1 cellular context compared by ENCODE assay signal in genomic region chr19:8373867-8374813, GRCh38.
TF ChIP-seq lines count a peak whose summit lies in the region.

No MANE protein-coding gene starts in this region.

TF ChIP-seq in GM23338, 12 proteins besides CTCF, POLR2A, EP300 and RAD21 (continued from another document):
- TF ChIP-seq POLR2AphosphoS5 (IDR thresholded peaks at IDR 0.05; ENCODE audit: low read depth) (no peak), EZH2phosphoT487 (IDR thresholded peaks at IDR 0.05; ENCODE audit: unreplicated experiment) (no peak), ETS1 (IDR thresholded peaks at IDR 0.05) (no peak), EZH2 (IDR thresholded peaks at IDR 0.05; ENCODE audit: low read depth, unreplicated experiment) (no peak), CREB1 (CRISPR knock-in tag; IDR thresholded peaks at IDR 0.05; ENCODE audit: low read depth) (no peak), NANOG (IDR thresholded peaks at IDR 0.05; ENCODE audit: borderline replicate concordance) (no peak), STAT1 (IDR thresholded peaks at IDR 0.05; ENCODE audit: unreplicated experiment) (no peak), ZNF114 (CRISPR knock-in tag; IDR thresholded peaks at IDR 0.05) (no peak), ZNF462 (CRISPR knock-in tag; IDR thresholded peaks at IDR 0.05) (no peak)
TF ChIP-seq in GM23338: peak in this region for 0.
